ENCODE assay signal across 15 cellular contexts in genomic region chr4:46123872-46124755, GRCh38. TPM values are rescaled to one million over a fixed set of nuclear protein-coding genes. Genes with fewer than 3 reads are reported as not detected.
DNase-seq lines count a peak whose midpoint lies in the region; ATAC-seq, FAIRE-seq and TF ChIP-seq lines count a peak whose summit lies in the region.
"Had no signal": no experiment of that assay in that cellular context is flagged by ENCODE, and none has a peak within 500 bp of the region (broad histone marks: within the 10 kb centered on the region; RNA-seq: fewer than 3 reads in every experiment).

Gene GABRG1, minus strand, starts transcription at chr4:46124054. Its CDS starts 141 bp downstream, at chr4:46123913.

- H3K27me3 Mint-ChIP-seq in astrocyte (ENCODE audit: low read depth, unreplicated experiment), result peaks cover 4% of the 10 kb centered on the region
- H3K27me3 Mint-ChIP-seq: naive thymus-derived CD4-positive, alpha-beta T cell had no signal

- no peaks in the 10 kb centered on the region for H3K36me3 Mint-ChIP-seq in astrocyte (ENCODE audit: low read depth, unreplicated experiment)
- H3K36me3 Mint-ChIP-seq: naive thymus-derived CD4-positive, alpha-beta T cell had no signal

- peak within 1 kb of the TSS; percentile 51 for H3K4me2 ChIP-seq in astrocyte (ENCODE audit: low read length)

- no peak for ATAC-seq in HG03139 (IDR thresholded peaks at IDR 0.05; ENCODE audit: unreplicated experiment)
- ATAC-seq: naive thymus-derived CD4-positive, alpha-beta T cell had no signal

- H3K36me3 ChIP-seq in astrocyte (ENCODE audit: insufficient read depth, low read length) (no peaks in the 10 kb centered on the region), subcutaneous abdominal adipose tissue (ENCODE audit: control insufficient read depth in 5 of 5, insufficient read depth in 5 of 5, low read length in 5 of 5) (no peaks in the 10 kb centered on the region)

- H3K9me3 ChIP-seq in astrocyte (ENCODE audit: insufficient read depth, low read depth, low read length) (no peaks in the 10 kb centered on the region), subcutaneous abdominal adipose tissue (ENCODE audit: control insufficient read depth in 5 of 5, low read length in 5 of 5) (no peaks in the 10 kb centered on the region)

- H3K27ac ChIP-seq in astrocyte (ENCODE audit: low read depth, low read length) (no peak within 1 kb of the TSS), subcutaneous abdominal adipose tissue (ENCODE audit: low read depth, low read length) (no peak within 1 kb of the TSS)
- H3K27ac ChIP-seq: HL-60 had no signal

- TF ChIP-seq CTCF in astrocyte (IDR thresholded peaks at IDR 0.05; ENCODE audit: insufficient read depth, low read depth, low read length), result no peak

- DNase-seq in NCI-H2107 (lab: John Stamatoyannopoulos, UW), result peak; percentile 0
- DNase-seq in NCI-H2107 treated with DMSO at 0.1 percent for 48 hours (lab: John Stamatoyannopoulos, UW; ENCODE audit: unreplicated experiment), result no peak
- no peak for DNase-seq in astrocyte (ENCODE audit: low read depth)
- peak; percentile 69 for DNase-seq in islet precursor cell
- DNase-seq in foreskin melanocyte, result no peak
- no peak for DNase-seq in NCI-H1092 (lab: John Stamatoyannopoulos, UW)
- DNase-seq: naive thymus-derived CD4-positive, alpha-beta T cell; stimulated activated naive CD4-positive, alpha-beta T cell treated with Interleukin-2 at 50 U/mL for 16 hours; T1000 had no signal

- no peaks in the 10 kb centered on the region for H3K79me2 ChIP-seq in astrocyte (ENCODE audit: insufficient read depth, low read length)

- no peaks in the 10 kb centered on the region for H4K20me1 ChIP-seq in astrocyte (ENCODE audit: insufficient read depth, low read length)

- no peaks in the 10 kb centered on the region for H3K4me1 Mint-ChIP-seq in astrocyte (ENCODE audit: low read depth, unreplicated experiment)
- H3K4me1 Mint-ChIP-seq: naive thymus-derived CD4-positive, alpha-beta T cell had no signal

- H3K9ac ChIP-seq in astrocyte (ENCODE audit: low read length), result no peak within 1 kb of the TSS
- H3K9ac ChIP-seq in subcutaneous abdominal adipose tissue (ENCODE audit: low read length in 5 of 5), result no peak within 1 kb of the TSS

- no peak within 1 kb of the TSS for H3K27ac Mint-ChIP-seq in astrocyte (ENCODE audit: unreplicated experiment)

- H3K4me3 ChIP-seq in astrocyte (ENCODE audit: insufficient read depth, low read depth, low read length) (peak within 1 kb of the TSS; percentile 17), subcutaneous abdominal adipose tissue (ENCODE audit: low read depth in 1 of 5, low read length in 5 of 5) (peak within 1 kb of the TSS in 4 of 5 donors; percentile 10 to 40 (median 26))

- H3K27me3 ChIP-seq in astrocyte (ENCODE audit: insufficient read depth, low read length) (no peaks in the 10 kb centered on the region), subcutaneous abdominal adipose tissue (ENCODE audit: control insufficient read depth in 5 of 5, insufficient read depth in 4 of 5, low read length in 5 of 5) (peaks cover 3 to 13% (median 9%) of the 10 kb centered on the region in 5 donors)

- H3K4me3 Mint-ChIP-seq in astrocyte (ENCODE audit: unreplicated experiment), result no peak within 1 kb of the TSS
- H3K4me3 Mint-ChIP-seq: naive thymus-derived CD4-positive, alpha-beta T cell had no signal

- H3K9me3 Mint-ChIP-seq in astrocyte (ENCODE audit: unreplicated experiment), result peaks cover 6% of the 10 kb centered on the region

- H2AFZ ChIP-seq in astrocyte (ENCODE audit: low read depth, low read length), result no peak within 1 kb of the TSS

- no peak for FAIRE-seq in astrocyte (lab: Jason Lieb, UNC)
- FAIRE-seq: A204.1, endometrium, G401.6 had no signal

- H3K4me1 ChIP-seq in astrocyte (ENCODE audit: insufficient read depth, low read length) (no peaks in the 10 kb centered on the region), subcutaneous abdominal adipose tissue (ENCODE audit: control insufficient read depth in 5 of 5, insufficient read depth in 5 of 5, low read length in 5 of 5) (peaks cover 0 to 7% (median 4%) of the 10 kb centered on the region in 5 donors)

RNA-seq across cellular contexts. Expression of gene GABRG1, which starts in this region (rescaled TPM):
- total RNA-seq in astrocyte, result not detected in 2 replicates
- total RNA-seq: naive thymus-derived CD4-positive, alpha-beta T cell had no signal

Comparison
In these comparisons a context has a peak if more than half of its experiments do, and no peak if none do; other contexts are left out.
1. DNase-seq: peak in NCI-H2107 (single experiment) and islet precursor cell (single experiment); none in NCI-H2107 treated with DMSO at 0.1 percent for 48 hours (single experiment), astrocyte (single experiment), foreskin melanocyte (single experiment) and NCI-H1092 (single experiment).